38 cellular contexts compared by ENCODE assay signal in the genomic region with DNA sequence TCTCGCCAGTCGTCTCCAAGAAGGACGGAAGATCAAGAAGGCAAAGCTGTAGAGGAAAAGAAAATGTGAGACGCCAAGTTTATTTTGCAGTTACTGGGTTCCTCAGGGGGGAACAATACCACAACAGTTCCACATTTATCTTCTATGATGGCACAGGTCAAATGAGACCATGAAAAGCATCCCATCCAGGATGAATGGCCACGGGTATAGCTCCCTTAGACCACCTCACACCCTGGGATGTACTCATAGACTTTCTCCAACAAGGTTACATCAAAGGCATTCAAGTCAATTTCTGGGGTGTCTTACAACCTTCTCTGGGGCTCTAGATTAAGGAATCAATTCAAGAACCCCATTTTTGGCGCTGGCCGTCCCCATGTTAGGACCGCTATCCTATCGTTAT. TPM values are rescaled to one million over a fixed set of nuclear protein-coding genes. Genes with fewer than 3 reads are reported as not detected.
"Had no signal": no experiment of that assay in that cellular context is flagged by ENCODE, and none has a peak within 500 bp of the region (broad histone marks: within the 10 kb centered on the region; RNA-seq: fewer than 3 reads in every experiment).

No MANE protein-coding gene starts in this region.

- H3K9me3 ChIP-seq: adrenal gland, ascending aorta, body of pancreas had no signal

- H3K4me3 ChIP-seq: adrenal gland, ascending aorta, body of pancreas, breast epithelium, cardiac muscle cell had no signal

- H3K4me1 ChIP-seq: ascending aorta, breast epithelium had no signal

- DNase-seq: activated effector memory CD4-positive, alpha-beta T cell treated with anti-CD3 and anti-CD28 coated beads, Interleukin-2, amount 50 U/mL, for 16 hours; activated effector memory CD4-positive, alpha-beta T cell treated with Interleukin-2 at 50 U/mL for 16 hours; activated gamma-delta T cell; activated gamma-delta T cell treated with Interleukin-2 at 50 U/mL for 16 hours; activated naive CD4-positive, alpha-beta T cell; activated naive CD4-positive, alpha-beta T cell treated with anti-CD3 and anti-CD28 coated beads for 36 hours; activated naive CD4-positive, alpha-beta T cell treated with anti-CD3 and anti-CD28 coated beads, Interleukin-2, amount 10 ng/mL, durations not matched to agents 7 days and 5 days; activated naive CD4-positive, alpha-beta T cell treated with anti-CD3 and anti-CD28 coated beads, Interleukin-2, amount 50 U/mL, for 16 hours; activated naive CD4-positive, alpha-beta T cell treated with Interleukin-2 at 50 U/mL for 16 hours; activated naive CD8-positive, alpha-beta T cell treated with anti-CD3 and anti-CD28 coated beads for 36 hours; activated naive CD8-positive, alpha-beta T cell treated with anti-CD3 and anti-CD28 coated beads, Interleukin-2, amount 10 ng/mL, durations not matched to agents 7 days and 5 days; activated naive CD8-positive, alpha-beta T cell treated with anti-CD3 and anti-CD28 coated beads, Interleukin-2, amount 50 U/mL, for 24 hours; activated T-cell treated with anti-CD3 and anti-CD28 coated beads, Interleukin-2, amount 50 U/mL, for 1 hour; activated T-cell treated with anti-CD3 and anti-CD28 coated beads, Interleukin-2, amount 50 U/mL, for 24 hours; activated T-cell treated with anti-CD3 and anti-CD28 coated beads, Interleukin-2, amount 50 U/mL, for 4 hours; activated T-cell treated with anti-CD3 and anti-CD28 coated beads, Interleukin-2, amount 50 U/mL, for 48 hours; activated T-cell treated with anti-CD3 and anti-CD28 coated beads, Interleukin-2, amount 50 U/mL, for 72 hours; adrenal gland; amniotic stem cell; amygdala; anterior cingulate cortex; aorta; body of pancreas; brain microvascular endothelial cell; caudate nucleus; central memory CD4-positive, alpha-beta T cell; cerebellar nuclear complex had no signal

- FAIRE-seq: astrocyte, bronchial epithelial cell had no signal

- H3K27ac ChIP-seq: body of pancreas, brain microvascular endothelial cell, breast epithelium, cardiac muscle cell had no signal

- H3K36me3 ChIP-seq: adrenal gland, ascending aorta, brain microvascular endothelial cell, breast epithelium, cardiac muscle cell had no signal

- H3K27me3 ChIP-seq: adrenal gland, ascending aorta, body of pancreas, brain microvascular endothelial cell, breast epithelium, cardiac muscle cell had no signal

- ATAC-seq: activated naive CD4-positive, alpha-beta T cell treated with anti-CD3 and anti-CD28 coated beads, Interleukin-2, amount 50 U/mL, for 72 hours; activated naive CD8-positive, alpha-beta T cell treated with anti-CD3 and anti-CD28 coated beads, Interleukin-2, amount 50 U/mL, for 24 hours; activated T-cell treated with anti-CD3 and anti-CD28 coated beads, Interleukin-2, amount 50 U/mL, for 4 hours; activated T-cell treated with anti-CD3 and anti-CD28 coated beads, Interleukin-2, amount 50 U/mL, for 72 hours; activated T-helper 17 cell treated with anti-CD3 and anti-CD28 coated beads, Interleukin-2, amount 50 U/mL, for 72 hours; body of pancreas had no signal

RNA-seq across cellular contexts. Expression of a gene that starts 4.5 kb away (rescaled TPM):
- total RNA-seq: activated naive CD4-positive, alpha-beta T cell treated with anti-CD3 and anti-CD28 coated beads for 36 hours; activated naive CD4-positive, alpha-beta T cell treated with anti-CD3 and anti-CD28 coated beads, Interleukin-2, amount 50 U/mL, for 72 hours; activated T-helper 1 cell treated with anti-CD3 and anti-CD28 coated beads, Interleukin-12 subunit alpha, Interleukin-12 subunit beta, Interleukin-2, Interleukin-4 antibody, amounts not matched to agents 30 ng/mL and 10 ng/mL and 1 ng/mL, durations not matched to agents 14 hours and 24 hours and 36 hours; activated T-helper 2 cell treated with anti-CD3 and anti-CD28 coated beads, Interferon-gamma antibody, Interleukin-2, Interleukin-4, amounts not matched to agents 10 μg/mL and 5 μg/mL and 100 μg/mL, durations not matched to agents 14 hours and 24 hours and 36 hours; astrocyte; cardiac muscle cell; chondrocyte had no signal
- polyA plus RNA-seq: cardiac muscle cell had no signal

RNA-seq across cellular contexts. Expression of a gene that starts 4.5 kb away (rescaled TPM):
- total RNA-seq: activated naive CD4-positive, alpha-beta T cell treated with anti-CD3 and anti-CD28 coated beads for 36 hours; activated naive CD4-positive, alpha-beta T cell treated with anti-CD3 and anti-CD28 coated beads, Interleukin-2, amount 50 U/mL, for 72 hours; activated naive CD8-positive, alpha-beta T cell treated with anti-CD3 and anti-CD28 coated beads for 36 hours; activated naive CD8-positive, alpha-beta T cell treated with anti-CD3 and anti-CD28 coated beads, Interleukin-2, amount 10 ng/mL, durations not matched to agents 7 days and 5 days; activated T-cell treated with anti-CD3 and anti-CD28 coated beads, Interleukin-2, amount 50 U/mL, for 4 hours; activated T-cell treated with anti-CD3 and anti-CD28 coated beads, Interleukin-2, amount 50 U/mL, for 72 hours; activated T-helper 1 cell treated with anti-CD3 and anti-CD28 coated beads, Interleukin-12 subunit alpha, Interleukin-12 subunit beta, Interleukin-2, Interleukin-4 antibody, amounts not matched to agents 30 ng/mL and 10 ng/mL and 1 ng/mL, durations not matched to agents 14 hours and 24 hours and 36 hours; activated T-helper 17 cell treated with anti-CD3 and anti-CD28 coated beads, Interleukin-2, amount 50 U/mL, for 72 hours; activated T-helper 2 cell treated with anti-CD3 and anti-CD28 coated beads, Interferon-gamma antibody, Interleukin-2, Interleukin-4, amounts not matched to agents 10 μg/mL and 5 μg/mL and 100 μg/mL, durations not matched to agents 14 hours and 24 hours and 36 hours; ascending aorta; astrocyte; bronchial epithelial cell; cardiac muscle cell; cardiac septum; chondrocyte had no signal
- polyA plus RNA-seq: aorta, cardiac muscle cell had no signal
